8 cellular contexts compared by ENCODE assay signal in genomic region chr14:100213956-100214767, GRCh38. TPM values are rescaled to one million over a fixed set of nuclear protein-coding genes. Genes with fewer than 3 reads are reported as not detected.
DNase-seq lines count a peak whose midpoint lies in the region; ATAC-seq and TF ChIP-seq lines count a peak whose summit lies in the region.

No MANE protein-coding gene starts in this region.

- intact Hi-C loops in vagina (cut with DNase I) = no loop called here

- peak overlapping the region; percentile 70 for H3K27ac ChIP-seq in adipose tissue (ENCODE audit: low read depth, low read length)
- peak overlapping the region; percentile 96 to 98 for H3K27ac ChIP-seq in right atrium auricular region
- H3K27ac ChIP-seq in rectal smooth muscle tissue (ENCODE audit: low read depth, low read length) = peak overlapping the region; percentile 84
- peak overlapping the region; percentile 92 for H3K27ac ChIP-seq in vagina

- H3K9me3 ChIP-seq in right atrium auricular region (no peaks in the 10 kb centered on the region), vagina (no peaks in the 10 kb centered on the region)

- DNase-seq in GM13977 (ENCODE audit: low spot score) (peak; percentile 98), NCI-H1417 treated with DMSO at 0.1 percent for 48 hours (lab: John Stamatoyannopoulos, UW) (peak; percentile 79), SW480 (ENCODE audit: low spot score) (peak; percentile 94), right atrium auricular region (ENCODE audit: low spot score) (peak; percentile 82), vagina (ENCODE audit: extremely low spot score in 2 of 2) (no peak)

- no peaks in the 10 kb centered on the region for H3K36me3 ChIP-seq in right atrium auricular region
- no peaks in the 10 kb centered on the region for H3K36me3 ChIP-seq in rectal smooth muscle tissue (ENCODE audit: control insufficient read depth, insufficient read depth, low read length)
- no peaks in the 10 kb centered on the region for H3K36me3 ChIP-seq in vagina

- in situ Hi-C loops in GM13977 (cut with MboI; ENCODE audit: low pct_unique_long_range_greater_than_20kb, low sequenced_read_pairs, unreplicated experiment) = no loop called here

- H3K4me1 ChIP-seq in right atrium auricular region = peaks cover 0 to 12% of the 10 kb centered on the region in 2 donors
- peaks cover 4% of the 10 kb centered on the region for H3K4me1 ChIP-seq in rectal smooth muscle tissue (ENCODE audit: control insufficient read depth, insufficient read depth, low read length)
- peaks cover 18% of the 10 kb centered on the region for H3K4me1 ChIP-seq in vagina

- TF ChIP-seq POLR2A in vagina (IDR thresholded peaks at IDR 0.05) = peak in 1 of 2 donors; percentile 75

- H3K4me3 ChIP-seq in right atrium auricular region (peak overlapping the region; percentile 79 to 89), rectal smooth muscle tissue (ENCODE audit: low read length) (peak overlapping the region; percentile 77), vagina (peak overlapping the region; percentile 72 to 85)

- TF ChIP-seq CTCF in GM13977 (IDR thresholded peaks at IDR 0.05; ENCODE audit: extremely low read depth, insufficient read depth, missing control alignments) (no peak), right atrium auricular region (IDR thresholded peaks at IDR 0.05) (no peak), vagina (IDR thresholded peaks at IDR 0.05) (no peak)

- H3K27me3 ChIP-seq in right atrium auricular region (no peaks in the 10 kb centered on the region), rectal smooth muscle tissue (ENCODE audit: control insufficient read depth, insufficient read depth, low read length) (no peaks in the 10 kb centered on the region), vagina (no peaks in the 10 kb centered on the region)

- peak; percentile 94 for ATAC-seq in HG02798 (IDR thresholded peaks at IDR 0.05; ENCODE audit: poor library complexity, unreplicated experiment)

- peak overlapping the region; percentile 83 for H3K9ac ChIP-seq in rectal smooth muscle tissue (ENCODE audit: low read length)

- WGBS in adipose tissue, 3 donors = 1 to 2% (median 2%) methylated on average over 73 to 90 of the region's 90 CpGs

RNA-seq across cellular contexts. Expression of gene YY1, which starts 24.8 kb away (rescaled TPM):
- 10 to 100 TPM; 11.1 to 24.3 (median 19.0) TPM for polyA plus RNA-seq in adipose tissue
- 10 to 100 TPM; 31.3 to 36.3 TPM for total RNA-seq in right atrium auricular region
- total RNA-seq in vagina = 43.0 TPM

RNA-seq across cellular contexts. Expression of gene DEGS2, which starts 54.7 kb away (rescaled TPM):
- polyA plus RNA-seq in adipose tissue = 1 to 10 TPM in 2 of 3 donors, under 1 TPM in 1; 0.22 to 4.2 (median 2.0) TPM
- not detected for total RNA-seq in right atrium auricular region
- 19.9 TPM for total RNA-seq in vagina

Comparison
In these comparisons a context has a peak if more than half of its experiments do, and no peak if none do; other contexts are left out.
1. DNase-seq: peak in GM13977 (single experiment), NCI-H1417 treated with DMSO at 0.1 percent for 48 hours (single experiment), SW480 (single experiment) and right atrium auricular region (single experiment); none in vagina (0 of 2).
2. RNA of gene DEGS2, which starts 54.7 kb away (total RNA-seq): 19.9 TPM in vagina (single experiment); not detected in right atrium auricular region; every median in the first group is over 10 times any median in the second.
3. Peak in every context shown above with its lines, with median percentiles within 50 percentile points of each other: H3K27ac ChIP-seq and H3K4me3 ChIP-seq.